7 cellular contexts compared by ENCODE assay signal in genomic region chr6:26053929-26054658, GRCh38.
DNase-seq lines count a peak whose midpoint lies in the region; TF ChIP-seq lines count a peak whose summit lies in the region.

No MANE protein-coding gene starts in this region.

- no peaks in the 10 kb centered on the region for H4K20me1 ChIP-seq in OCI-LY1 (ENCODE audit: insufficient read depth, low read length)

- H3K4me2 ChIP-seq in OCI-LY1 (ENCODE audit: low read length): peak overlapping the region; percentile 72

- no peaks in the 10 kb centered on the region for H3K9me3 ChIP-seq in OCI-LY1 (ENCODE audit: low read length)
- no peaks in the 10 kb centered on the region for H3K9me3 ChIP-seq in duodenal mucosa (ENCODE audit: control insufficient read depth in 1 of 2, low read length in 2 of 2)

- DNase-seq in nephron progenitor cell: no peak
- no peak for DNase-seq in SIG-M5 treated with dmso at 0.1 percent for 504 hours (lab: John Stamatoyannopoulos, UW; ENCODE audit: unreplicated experiment)
- no peak for DNase-seq in cerebellar cortex (ENCODE audit: low spot score)
- DNase-seq in NK-92 (lab: John Stamatoyannopoulos, UW; ENCODE audit: unreplicated experiment): no peak

- TF ChIP-seq CTCF in GM12875 (IDR thresholded peaks at IDR 0.05; ENCODE audit: borderline replicate concordance, insufficient read depth, low read depth, low read length) (no peak), OCI-LY1 (IDR thresholded peaks at IDR 0.05; ENCODE audit: low read length) (no peak), nephron progenitor cell (IDR thresholded peaks at IDR 0.05) (no peak)

- no peaks in the 10 kb centered on the region for H3K9me2 ChIP-seq in OCI-LY1 (ENCODE audit: low read depth, low read length)

- peak overlapping the region; percentile 99 for H3K27ac Mint-ChIP-seq in nephron progenitor cell

- H3K36me3 ChIP-seq in OCI-LY1 (ENCODE audit: insufficient read depth, low read length) (no peaks in the 10 kb centered on the region), duodenal mucosa (ENCODE audit: control insufficient read depth in 1 of 2, insufficient read depth in 2 of 2, low read length in 2 of 2) (no peaks in the 10 kb centered on the region)

- no peaks in the 10 kb centered on the region for H3K9me3 Mint-ChIP-seq in nephron progenitor cell

- peaks cover 41% of the 10 kb centered on the region for H3K4me1 ChIP-seq in OCI-LY1 (ENCODE audit: insufficient read depth, low read length, severe bottlenecking)
- H3K4me1 ChIP-seq in duodenal mucosa (ENCODE audit: control insufficient read depth in 1 of 2, insufficient read depth in 2 of 2, low read length in 2 of 2): peaks cover 8 to 15% of the 10 kb centered on the region in 2 donors

- H3K9ac ChIP-seq in OCI-LY1 (ENCODE audit: low read length) (peak overlapping the region; percentile 87), duodenal mucosa (ENCODE audit: low read depth in 1 of 2, low read length in 2 of 2) (peak overlapping the region; percentile 71 to 89)

- peak overlapping the region; percentile 53 for H3K4me3 ChIP-seq in GM12875 (ENCODE audit: low read depth, low read length)
- H3K4me3 ChIP-seq in OCI-LY1 (ENCODE audit: low read depth, low read length, poor library complexity, severe bottlenecking): peak overlapping the region; percentile 64
- H3K4me3 ChIP-seq in duodenal mucosa (ENCODE audit: low read depth in 1 of 2, low read length in 2 of 2): peak overlapping the region; percentile 80 to 88

- peaks cover 51% of the 10 kb centered on the region for H3K4me1 Mint-ChIP-seq in nephron progenitor cell

- H2AFZ ChIP-seq in OCI-LY1 (ENCODE audit: low read length): no peak overlapping the region

- peak overlapping the region; percentile 99 for H3K27ac ChIP-seq in OCI-LY1 (ENCODE audit: low read depth, low read length, poor library complexity, severe bottlenecking)
- peak overlapping the region; percentile 95 for H3K27ac ChIP-seq in duodenal mucosa (ENCODE audit: low read depth, low read length)

- H3K27me3 ChIP-seq in OCI-LY1 (ENCODE audit: insufficient read depth, low read length) (no peaks in the 10 kb centered on the region), duodenal mucosa (ENCODE audit: control insufficient read depth in 1 of 2, insufficient read depth in 2 of 2, low read length in 2 of 2) (no peaks in the 10 kb centered on the region)

- no peaks in the 10 kb centered on the region for H3K79me2 ChIP-seq in OCI-LY1 (ENCODE audit: insufficient read depth, low read length)

- peak overlapping the region; percentile 95 for H3K4me3 Mint-ChIP-seq in nephron progenitor cell

- no peaks in the 10 kb centered on the region for H3F3A ChIP-seq in OCI-LY1 (ENCODE audit: insufficient read depth, low read length)

- H3K36me3 Mint-ChIP-seq in nephron progenitor cell (ENCODE audit: low read depth): no peaks in the 10 kb centered on the region

- H3K27me3 Mint-ChIP-seq in nephron progenitor cell (ENCODE audit: low read depth, poor library complexity): no peaks in the 10 kb centered on the region
